Comparison of ENCODE assay signal across 8 cellular contexts in the genomic region with DNA sequence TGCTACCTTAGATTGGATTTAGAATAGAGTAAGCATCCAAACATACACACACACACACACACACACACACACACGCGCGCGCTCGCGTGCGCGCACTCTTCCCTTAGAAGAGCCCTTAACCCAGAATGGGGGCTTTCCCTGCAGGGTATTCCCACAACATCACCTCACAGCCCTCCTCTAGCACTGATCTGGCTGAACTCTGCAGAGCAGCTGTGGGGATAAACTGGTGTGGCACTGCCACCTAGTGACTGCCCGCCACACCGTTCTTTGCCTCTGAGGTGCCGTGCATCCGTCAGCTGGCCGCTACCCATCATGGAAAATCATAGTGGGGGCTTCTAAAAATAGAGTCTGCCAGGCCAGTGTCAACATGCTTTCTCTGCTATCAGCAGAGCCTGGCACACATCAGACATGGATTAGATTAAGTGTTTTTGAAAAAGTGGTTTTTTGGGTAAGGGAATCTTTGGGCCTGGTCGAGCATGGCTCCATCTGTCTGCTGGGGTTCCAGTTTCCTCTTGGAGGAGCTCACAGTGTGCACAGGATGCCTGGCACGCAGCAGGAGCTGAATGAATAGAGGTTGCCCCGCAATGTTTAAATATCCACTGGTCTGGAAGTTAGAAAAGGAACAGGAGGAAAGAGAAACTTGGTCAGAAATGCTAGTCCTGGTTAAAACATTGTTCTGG.
DNase-seq lines count a peak whose midpoint lies in the region; ATAC-seq and TF ChIP-seq lines count a peak whose summit lies in the region.

No MANE protein-coding gene starts in this region.

- H3K4me2 ChIP-seq in HCT116 (ENCODE audit: low read length) = 0 out of 2 replicates have a peak overlapping the region, but pooled peaks have one; percentile 9
- no peak overlapping the region for H3K4me2 ChIP-seq in Loucy (ENCODE audit: low read depth, low read length, poor library complexity, severe bottlenecking)

- H3K36me3 ChIP-seq in HCT116 (ENCODE audit: control insufficient read depth in 1 of 2, insufficient read depth in 2 of 2, low read length in 2 of 2) = no peaks in the 10 kb centered on the region
- H3K36me3 ChIP-seq in Loucy (ENCODE audit: insufficient read depth, low read length) = no peaks in the 10 kb centered on the region
- no peaks in the 10 kb centered on the region for H3K36me3 ChIP-seq in right lobe of liver

- H3K9ac ChIP-seq in HCT116 (ENCODE audit: low read length) (no peak overlapping the region), Loucy (ENCODE audit: low read depth, low read length, poor library complexity, severe bottlenecking) (no peak overlapping the region)

- no peaks in the 10 kb centered on the region for H3K9me2 ChIP-seq in HCT116 (ENCODE audit: insufficient read depth)
- H3K9me2 ChIP-seq in Loucy (replicated peaks; ENCODE audit: low read depth, low read length) = no peaks in the 10 kb centered on the region

- no TSS peak for BruUV-seq in HCT116 (replicated peaks; lab: Mats Ljungman, UMichigan)

- H3K27ac Mint-ChIP-seq in T-helper 17 cell = no peak overlapping the region

- H2AFZ ChIP-seq in HCT116 (ENCODE audit: low read depth, low read length, poor library complexity, severe bottlenecking) = peak overlapping the region; percentile 80
- no peak overlapping the region for H2AFZ ChIP-seq in Loucy (ENCODE audit: low read length)

- H3K36me3 Mint-ChIP-seq in T-helper 17 cell (ENCODE audit: low read depth) = no peaks in the 10 kb centered on the region

- H3K4me1 Mint-ChIP-seq in T-helper 17 cell = peaks cover 4% of the 10 kb centered on the region

- peaks cover 17% of the 10 kb centered on the region for H3K27me3 Mint-ChIP-seq in T-helper 17 cell

- no peak overlapping the region for H3K4me3 ChIP-seq in HCT116 (replicated peaks in 1 of 2; ENCODE audit: low read depth in 1 of 2, low read length in 2 of 2)
- H3K4me3 ChIP-seq in Loucy (ENCODE audit: low read length, poor library complexity, severe bottlenecking) = no peak overlapping the region
- H3K4me3 ChIP-seq in right lobe of liver = no peak overlapping the region

- H3K4me3 Mint-ChIP-seq in T-helper 17 cell = no peak overlapping the region

- peak; percentile 81 for TF ChIP-seq RAD21 in HCT116 (IDR thresholded peaks at IDR 0.05; ENCODE audit: low read depth)

- no peak overlapping the region for H3K27ac ChIP-seq in HCT116 (ENCODE audit: low read depth, low read length)
- no peak overlapping the region for H3K27ac ChIP-seq in right lobe of liver

- WGBS in right lobe of liver (ENCODE audit: insufficient coverage, low coverage, low lambda C conversion rate, missing lambda C conversion rate) = 6% methylated on average over 14 of the region's 16 CpGs

- DNase-seq in A172 (ENCODE audit: low spot score) (peak; percentile 52), GM10266 (ENCODE audit: extremely low spot score) (peak; percentile 69), HCT116 (ENCODE audit: low read depth, low spot score) (peak; percentile 21), T-helper 17 cell (peak in 1 of 3 donors; percentile 5), cerebellar cortex (ENCODE audit: low spot score) (peak; percentile 85), right lobe of liver (peak; percentile 69 to 73 (median 70))
- DNase-seq in stimulated activated CD4-positive, alpha-beta T cell treated with anti-CD3 and anti-CD28 coated beads, TNF-alpha, amount 100 ng/mL, for 24 hours (ENCODE audit: low read depth in 3 of 3) = peak; percentile 5 to 44 (median 8)

- TF ChIP-seq POLR2A in HCT116 (IDR thresholded peaks at IDR 0.05; ENCODE audit: borderline replicate concordance, extremely low read depth, insufficient read depth, insufficient read length) (no peak), right lobe of liver (IDR thresholded peaks at IDR 0.05) (no peak)

- peak; percentile 98 for ATAC-seq in HCT116
- peak; percentile 85 for ATAC-seq in T-helper 17 cell
- ATAC-seq in right lobe of liver = peak; percentile 97 to 100 (median 98)

- POLR2A ChIA-PET in HCT116 (lab: Charles Lee) = interaction anchor here (1.4 kb wide), 1 partner anchor 838 kb away, joined by 3 read pairs; no protein-coding TSS in a partner anchor

- intact Hi-C loops in HCT116 (cut with micrococcal nuclease) (loop anchor here (1.0 to 5.0 kb wide), 6 partner anchors 349 to 838 kb away; no protein-coding TSS in a partner anchor), right lobe of liver (cut with DNase I) (loop anchor here (5.0 to 10.0 kb wide), 2 partner anchors 85 to 88 kb away; a partner anchor contains a TSS)

- H3K27me3 ChIP-seq in HCT116 (ENCODE audit: insufficient read depth, low read length) = 0 out of 2 replicates have a peak, but pooled peaks cover 13% of the 10 kb centered on the region
- no peaks in the 10 kb centered on the region for H3K27me3 ChIP-seq in Loucy (ENCODE audit: insufficient read depth, low read length, poor library complexity, severe bottlenecking)
- H3K27me3 ChIP-seq in right lobe of liver = no peaks in the 10 kb centered on the region

- H4K20me1 ChIP-seq in HCT116 (ENCODE audit: insufficient read depth) (no peaks in the 10 kb centered on the region), Loucy (ENCODE audit: insufficient read depth, low read length, poor library complexity, severe bottlenecking) (no peaks in the 10 kb centered on the region)

- H3K79me2 ChIP-seq in HCT116 (ENCODE audit: insufficient read depth, low read length) (no peaks in the 10 kb centered on the region), Loucy (ENCODE audit: insufficient read depth, low read length) (no peaks in the 10 kb centered on the region)

- TF ChIP-seq CTCF in GM10266 (IDR thresholded peaks at IDR 0.05; ENCODE audit: control insufficient read depth, insufficient read depth, low read depth, missing control alignments) (peak; percentile 93), HCT116 (IDR thresholded peaks at IDR 0.05 in 2 of 3, conservative IDR thresholded peaks at IDR 0.05 in 1 of 3; ENCODE audit: borderline replicate concordance in 1 of 3, insufficient read depth in 1 of 3, low read depth in 2 of 3, low read length in 2 of 3) (peak; percentile 62 to 85 (median 79); a peak in 5 of 6 replicates), Loucy (conservative IDR thresholded peaks at IDR 0.05; ENCODE audit: low read length) (peak; percentile 63), right lobe of liver (IDR thresholded peaks at IDR 0.05) (peak; percentile 73 to 85 (median 84))

- RAD21 ChIA-PET in HCT116 (lab: Charles Lee; ENCODE audit: low non-redundant PET in 1 of 2, low total read pairs in 2 of 2, uncharacterized antibody in 2 of 2, unreplicated experiment in 2 of 2) = interaction anchor here (0.8 to 0.9 kb wide), 2 partner anchors 838 kb away, joined by 3 to 5 read pairs; no protein-coding TSS in a partner anchor

- H3F3A ChIP-seq in Loucy (ENCODE audit: low read depth) = no peaks in the 10 kb centered on the region

- CTCF ChIA-PET in HCT116 (lab: Charles Lee) = interaction anchor here (0.7 to 4.4 kb wide), 18 partner anchors 8 to 838 kb away, joined by 3 to 36 read pairs (median 4); no protein-coding TSS in a partner anchor

- no peaks in the 10 kb centered on the region for H3K9me3 ChIP-seq in HCT116 (ENCODE audit: control insufficient read depth in 1 of 2, insufficient read depth in 1 of 2, low read depth in 1 of 2, low read length in 2 of 2)
- no peaks in the 10 kb centered on the region for H3K9me3 ChIP-seq in Loucy (ENCODE audit: insufficient read depth, low read depth, low read length)
- H3K9me3 ChIP-seq in T-helper 17 cell (ENCODE audit: control insufficient read depth, low read length, poor library complexity, severe bottlenecking) = no peaks in the 10 kb centered on the region
- H3K9me3 ChIP-seq in right lobe of liver = no peaks in the 10 kb centered on the region

- H3K4me1 ChIP-seq in HCT116 (ENCODE audit: control insufficient read depth in 1 of 2, insufficient read depth in 2 of 2, low read length in 2 of 2) (no peaks in the 10 kb centered on the region), Loucy (ENCODE audit: insufficient read depth, low read length, poor library complexity, severe bottlenecking) (no peaks in the 10 kb centered on the region), right lobe of liver (peaks cover 0 to 18% (median 6%) of the 10 kb centered on the region in 4 donors)

TF ChIP-seq in HCT116, 20 proteins besides CTCF, POLR2A, EP300 and RAD21 (continues in another document):
- TF ChIP-seq, protein P1, sequence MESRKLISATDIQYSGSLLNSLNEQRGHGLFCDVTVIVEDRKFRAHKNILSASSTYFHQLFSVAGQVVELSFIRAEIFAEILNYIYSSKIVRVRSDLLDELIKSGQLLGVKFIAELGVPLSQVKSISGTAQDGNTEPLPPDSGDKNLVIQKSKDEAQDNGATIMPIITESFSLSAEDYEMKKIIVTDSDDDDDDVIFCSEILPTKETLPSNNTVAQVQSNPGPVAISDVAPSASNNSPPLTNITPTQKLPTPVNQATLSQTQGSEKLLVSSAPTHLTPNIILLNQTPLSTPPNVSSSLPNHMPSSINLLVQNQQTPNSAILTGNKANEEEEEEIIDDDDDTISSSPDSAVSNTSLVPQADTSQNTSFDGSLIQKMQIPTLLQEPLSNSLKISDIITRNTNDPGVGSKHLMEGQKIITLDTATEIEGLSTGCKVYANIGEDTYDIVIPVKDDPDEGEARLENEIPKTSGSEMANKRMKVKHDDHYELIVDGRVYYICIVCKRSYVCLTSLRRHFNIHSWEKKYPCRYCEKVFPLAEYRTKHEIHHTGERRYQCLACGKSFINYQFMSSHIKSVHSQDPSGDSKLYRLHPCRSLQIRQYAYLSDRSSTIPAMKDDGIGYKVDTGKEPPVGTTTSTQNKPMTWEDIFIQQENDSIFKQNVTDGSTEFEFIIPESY (IDR thresholded peaks at IDR 0.05; ENCODE audit: extremely low read depth, insufficient replicate concordance, low read length) = no peak
- TF ChIP-seq FOSL1 (IDR thresholded peaks at IDR 0.05; ENCODE audit: low read depth) (no peak), CBX3 (IDR thresholded peaks at IDR 0.05; ENCODE audit: low read depth) (no peak), ZFX (IDR thresholded peaks at IDR 0.05) (no peak), SRF (IDR thresholded peaks at IDR 0.05; ENCODE audit: low read depth) (no peak), TCF7L2 (IDR thresholded peaks at IDR 0.05; ENCODE audit: borderline replicate concordance, extremely low read depth, insufficient read depth, insufficient read length) (no peak)
